1 cellular context compared by ENCODE assay signal in genomic region chr16:66569827-66570405, GRCh38.
A peak's percentile ranks its signal among the peaks of the same experiment; 100 is the strongest.
TF ChIP-seq lines count a peak whose summit lies in the region.

No MANE protein-coding gene starts in this region.

TF ChIP-seq in endothelial cell of umbilical vein, 7 proteins besides CTCF, POLR2A, EP300 and RAD21:
- TF ChIP-seq GATA2 (IDR thresholded peaks at IDR 0.05; ENCODE audit: insufficient read depth, insufficient read length, low read depth, low read length) (peak; percentile 49), JUN (IDR thresholded peaks at IDR 0.05; ENCODE audit: borderline replicate concordance, insufficient read depth, insufficient read length, low read depth) (peak; percentile 73), FOS (IDR thresholded peaks at IDR 0.05; ENCODE audit: borderline replicate concordance, insufficient read depth, low read length) (peak; percentile 77), EZH2 (IDR thresholded peaks at IDR 0.05; ENCODE audit: borderline replicate concordance, low read depth, low read length, severe bottlenecking) (no peak), MAX (IDR thresholded peaks at IDR 0.05; ENCODE audit: insufficient read depth, insufficient read length) (no peak), POLR2AphosphoS5 (IDR thresholded peaks at IDR 0.05; ENCODE audit: insufficient read depth, low read depth, low read length) (peak; percentile 21), MYC (IDR thresholded peaks at IDR 0.05; ENCODE audit: low read depth, low read length) (no peak)
